Comparison of ENCODE assay signal across 13 cellular contexts in the genomic region with DNA sequence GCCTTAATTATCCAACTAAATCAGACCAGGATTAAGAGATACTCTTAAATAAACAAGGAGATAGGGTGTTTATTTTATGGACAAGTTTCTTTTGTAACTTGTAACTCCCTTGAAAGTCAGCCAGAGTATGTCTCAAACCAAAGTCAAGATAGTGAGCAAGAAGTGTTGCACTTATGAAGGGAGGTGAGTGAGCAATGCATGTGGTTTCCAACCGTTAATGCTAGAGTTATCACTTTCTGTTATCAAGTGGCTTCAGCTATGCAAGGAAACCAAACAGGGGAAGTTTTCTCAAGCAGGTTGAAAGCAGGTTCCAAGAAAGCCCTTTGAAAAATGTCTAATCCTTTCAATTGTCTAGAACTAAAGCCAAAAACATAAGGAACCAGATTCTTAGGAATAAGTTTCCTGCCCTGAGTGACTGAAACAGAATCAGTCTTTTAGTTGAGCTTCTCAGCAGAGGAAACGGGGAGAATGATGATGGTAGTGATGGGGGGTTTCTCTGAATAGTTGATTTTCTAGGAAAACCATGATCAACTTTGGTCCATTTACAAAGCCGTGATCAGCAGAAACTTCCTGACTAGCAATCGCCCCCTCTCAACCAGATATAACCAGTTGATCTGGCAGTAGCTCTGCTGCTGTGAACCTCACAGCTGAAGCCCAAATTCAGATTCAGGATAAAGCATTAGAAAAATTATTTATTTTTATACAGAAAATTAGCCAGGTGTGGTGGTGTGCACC.
DNase-seq lines count a peak whose midpoint lies in the region; ATAC-seq, FAIRE-seq and TF ChIP-seq lines count a peak whose summit lies in the region.
"Had no signal": no experiment of that assay in that cellular context is flagged by ENCODE, and none has a peak within 500 bp of the region (broad histone marks: within the 10 kb centered on the region; RNA-seq: fewer than 3 reads in every experiment).

No MANE protein-coding gene starts in this region.

- TF ChIP-seq POLR2A in GM12892 (IDR thresholded peaks at IDR 0.05; ENCODE audit: low read depth, low read length), result no peak

- H3K4me3 ChIP-seq in GM23338 (no peak overlapping the region), neural progenitor cell (no peak overlapping the region)
- H3K4me3 ChIP-seq: smooth muscle cell had no signal

- H3K4me1 Mint-ChIP-seq in GM23338, result no peaks in the 10 kb centered on the region
- peaks cover 26% of the 10 kb centered on the region for H3K4me1 Mint-ChIP-seq in neural progenitor cell
- H3K4me1 Mint-ChIP-seq: activated CD4-positive, alpha-beta memory T cell treated with anti-CD3 and anti-CD28 coated beads, Interleukin-2, amount 10 ng/mL, durations not matched to agents 7 days and 5 days; CD8-positive, alpha-beta memory T cell had no signal

- H3K4me3 Mint-ChIP-seq in GM23338 (no peak overlapping the region), neural progenitor cell (no peak overlapping the region)
- H3K4me3 Mint-ChIP-seq: activated CD4-positive, alpha-beta memory T cell treated with anti-CD3 and anti-CD28 coated beads, Interleukin-2, amount 10 ng/mL, durations not matched to agents 7 days and 5 days; CD8-positive, alpha-beta memory T cell had no signal

- FAIRE-seq in GM12892 (lab: Jason Lieb, UNC) (peak; percentile 74), HTR-8/SVneo (lab: Jason Lieb, UNC) (no peak)
- FAIRE-seq: H54 had no signal

- ATAC-seq in GM23338, result no peak
- ATAC-seq in GM18511 (IDR thresholded peaks at IDR 0.05; ENCODE audit: unreplicated experiment), result no peak

- TF ChIP-seq CTCF in GM23338 (conservative IDR thresholded peaks at IDR 0.05; ENCODE audit: low read depth in 2 of 2) (no peak), neural progenitor cell (IDR thresholded peaks at IDR 0.05) (no peak)

- no peaks in the 10 kb centered on the region for H3K9me3 ChIP-seq in neural progenitor cell (ENCODE audit: low read depth)

- no peaks in the 10 kb centered on the region for H3K4me1 ChIP-seq in GM23338 (ENCODE audit: insufficient read depth)
- peaks cover 3% of the 10 kb centered on the region for H3K4me1 ChIP-seq in neural progenitor cell

- H3K27me3 Mint-ChIP-seq in GM23338 (ENCODE audit: insufficient read depth, low read depth, poor library complexity) (no peaks in the 10 kb centered on the region), neural progenitor cell (ENCODE audit: insufficient read depth, low read depth) (peaks cover 2% of the 10 kb centered on the region)
- H3K27me3 Mint-ChIP-seq: activated CD4-positive, alpha-beta memory T cell treated with anti-CD3 and anti-CD28 coated beads, Interleukin-2, amount 10 ng/mL, durations not matched to agents 7 days and 5 days; CD8-positive, alpha-beta memory T cell had no signal

- no peaks in the 10 kb centered on the region for H3K79me2 ChIP-seq in GM23338 (replicated peaks; ENCODE audit: insufficient read depth)
- no peaks in the 10 kb centered on the region for H3K79me2 ChIP-seq in neural progenitor cell (ENCODE audit: low read depth)

- no peak overlapping the region for H3K27ac Mint-ChIP-seq in GM23338
- H3K27ac Mint-ChIP-seq in neural progenitor cell, result no peak overlapping the region
- H3K27ac Mint-ChIP-seq: activated CD4-positive, alpha-beta memory T cell treated with anti-CD3 and anti-CD28 coated beads, Interleukin-2, amount 10 ng/mL, durations not matched to agents 7 days and 5 days; CD8-positive, alpha-beta memory T cell had no signal

- DNase-seq in GM12892 (ENCODE audit: insufficient read length), result no peak
- DNase-seq in GM23338 (ENCODE audit: low spot score), result no peak
- peak; percentile 94 for DNase-seq in OCI-M1 (lab: John Stamatoyannopoulos, UW)
- peak; percentile 12 for DNase-seq in islet precursor cell
- no peak for DNase-seq in HTR-8/SVneo (ENCODE audit: insufficient read length, low spot score)
- no peak for DNase-seq in HK-2 (ENCODE audit: unreplicated experiment)
- DNase-seq in neural progenitor cell (ENCODE audit: low spot score), result no peak
- DNase-seq: activated CD4-positive, alpha-beta memory T cell treated with anti-CD3 and anti-CD28 coated beads, Interleukin-2, amount 10 ng/mL, durations not matched to agents 7 days and 5 days; aorta; CD8-positive, alpha-beta memory T cell had no signal

- H3K36me3 ChIP-seq in GM23338 (ENCODE audit: insufficient read depth) (no peaks in the 10 kb centered on the region), neural progenitor cell (no peaks in the 10 kb centered on the region)

- H4K20me1 ChIP-seq in GM23338 (replicated peaks; ENCODE audit: insufficient read depth), result no peaks in the 10 kb centered on the region
- no peaks in the 10 kb centered on the region for H4K20me1 ChIP-seq in neural progenitor cell (ENCODE audit: low read depth)

- 0 out of 2 replicates have a peak, but pooled peaks cover under 1% of the 10 kb centered on the region for H3K9me2 ChIP-seq in GM23338 (ENCODE audit: insufficient read depth)

- H3F3A ChIP-seq in GM23338 (replicated peaks; ENCODE audit: low read depth) (no peaks in the 10 kb centered on the region), neural progenitor cell (ENCODE audit: low read depth) (no peaks in the 10 kb centered on the region)

- H2AFZ ChIP-seq in GM23338 (0 out of 2 replicates have a peak overlapping the region, but pooled peaks have one; percentile 43), neural progenitor cell (replicated peaks) (no peak overlapping the region)

- no peaks in the 10 kb centered on the region for H3K27me3 ChIP-seq in GM23338 (ENCODE audit: insufficient read depth)
- no peaks in the 10 kb centered on the region for H3K27me3 ChIP-seq in neural progenitor cell

- H3K27ac ChIP-seq in GM23338 (ENCODE audit: low read depth) (no peak overlapping the region), neural progenitor cell (no peak overlapping the region)

- H3K36me3 Mint-ChIP-seq in GM23338 (ENCODE audit: low read depth) (no peaks in the 10 kb centered on the region), neural progenitor cell (no peaks in the 10 kb centered on the region)
- H3K36me3 Mint-ChIP-seq: CD8-positive, alpha-beta memory T cell had no signal

- no peak overlapping the region for H3K9ac ChIP-seq in neural progenitor cell

- H3K9me3 Mint-ChIP-seq in GM23338, result no peaks in the 10 kb centered on the region
- no peaks in the 10 kb centered on the region for H3K9me3 Mint-ChIP-seq in neural progenitor cell
- H3K9me3 Mint-ChIP-seq: activated CD4-positive, alpha-beta memory T cell treated with anti-CD3 and anti-CD28 coated beads, Interleukin-2, amount 10 ng/mL, durations not matched to agents 7 days and 5 days; CD8-positive, alpha-beta memory T cell had no signal

- H3K4me2 ChIP-seq in GM23338, result no peak overlapping the region
- no peak overlapping the region for H3K4me2 ChIP-seq in neural progenitor cell
- H3K4me2 ChIP-seq: smooth muscle cell had no signal

TF ChIP-seq in GM23338, 12 proteins besides CTCF, POLR2A, EP300 and RAD21:
- TF ChIP-seq ZNF114 (CRISPR knock-in tag; IDR thresholded peaks at IDR 0.05), result no peak

Comparison
In these comparisons a context has a peak if more than half of its experiments do, and no peak if none do; other contexts are left out.
1. DNase-seq: peak in OCI-M1 (single experiment) and islet precursor cell (single experiment); none in GM12892 (single experiment), GM23338 (single experiment), HTR-8/SVneo (single experiment), HK-2 (single experiment) and neural progenitor cell (single experiment).